ENCODE assay signal across 13 cellular contexts in genomic region chr17:41500131-41500911, GRCh38. TPM values are rescaled to one million over a fixed set of nuclear protein-coding genes. Genes with fewer than 3 reads are reported as not detected.
DNase-seq lines count a peak whose midpoint lies in the region; ATAC-seq, FAIRE-seq and TF ChIP-seq lines count a peak whose summit lies in the region.
"Had no signal": no experiment of that assay in that cellular context is flagged by ENCODE, and none has a peak within 500 bp of the region (broad histone marks: within the 10 kb centered on the region; RNA-seq: fewer than 3 reads in every experiment).

No MANE protein-coding gene starts in this region.

- no peaks in the 10 kb centered on the region for H3K9me2 ChIP-seq in GM23338 (ENCODE audit: insufficient read depth)

- H2AFZ ChIP-seq in GM23338 (peak overlapping the region; percentile 84), endothelial cell of umbilical vein (ENCODE audit: low read depth, low read length) (peak overlapping the region; percentile 66)

- no peaks in the 10 kb centered on the region for H3K36me3 ChIP-seq in GM23338 (ENCODE audit: insufficient read depth)
- H3K36me3 ChIP-seq in endothelial cell of umbilical vein (ENCODE audit: control insufficient read depth in 2 of 2, extremely low read depth in 1 of 2, insufficient read depth in 2 of 2, low read length in 2 of 2), result no peaks in the 10 kb centered on the region
- no peaks in the 10 kb centered on the region for H3K36me3 ChIP-seq in heart right ventricle
- H3K36me3 ChIP-seq: gastrocnemius medialis had no signal

- H3K4me1 ChIP-seq in GM23338 (ENCODE audit: insufficient read depth), result peaks cover 12% of the 10 kb centered on the region
- H3K4me1 ChIP-seq in endothelial cell of umbilical vein (ENCODE audit: control insufficient read depth, extremely low read depth, insufficient read depth, low read length), result peaks cover 18% of the 10 kb centered on the region
- H3K4me1 ChIP-seq in heart right ventricle, result peaks cover 0 to 36% (median 0%) of the 10 kb centered on the region in 9 donors
- H3K4me1 ChIP-seq: gastrocnemius medialis had no signal

- H3K4me3 ChIP-seq in GM23338, result peak overlapping the region; percentile 30; the same call in 1 of the 2 replicates
- H3K4me3 ChIP-seq in endothelial cell of umbilical vein (replicated peaks in 1 of 3; ENCODE audit: insufficient read depth in 1 of 3, low read depth in 1 of 3, low read length in 3 of 3), result no peak overlapping the region
- H3K4me3 ChIP-seq in heart right ventricle, result no peak overlapping the region
- H3K4me3 ChIP-seq: gastrocnemius medialis, testis had no signal

- H3K79me2 ChIP-seq in GM23338 (replicated peaks; ENCODE audit: insufficient read depth) (no peaks in the 10 kb centered on the region), endothelial cell of umbilical vein (ENCODE audit: control insufficient read depth, insufficient read depth, low read length) (no peaks in the 10 kb centered on the region)

- dilution Hi-C loops in endothelial cell of umbilical vein (cut with MboI; ENCODE audit: extremely low pct_ligation_motif_present, low sequenced_read_pairs), result no loop called here

- no peaks in the 10 kb centered on the region for H3K27me3 ChIP-seq in GM23338 (ENCODE audit: insufficient read depth)
- no peaks in the 10 kb centered on the region for H3K27me3 ChIP-seq in endothelial cell of umbilical vein (ENCODE audit: control insufficient read depth in 2 of 2, insufficient read depth in 2 of 2, low read length in 2 of 2)
- peaks cover 0 to 32% (median 16%) of the 10 kb centered on the region in 7 donors for H3K27me3 ChIP-seq in heart right ventricle
- H3K27me3 ChIP-seq: gastrocnemius medialis, testis had no signal

- no peaks in the 10 kb centered on the region; the same call in 2 of the 3 replicates for H3K36me3 Mint-ChIP-seq in GM23338 (ENCODE audit: low read depth)
- H3K36me3 Mint-ChIP-seq in activated T-cell treated with anti-CD3 and anti-CD28 coated beads, Interleukin-2, amount 50 U/mL, for 24 hours (ENCODE audit: low read depth), result no peaks in the 10 kb centered on the region

- no peak for DNase-seq in GM23338 (ENCODE audit: low spot score)
- peak; percentile 92 for DNase-seq in RCC 7860 (ENCODE audit: low spot score)
- DNase-seq in endothelial cell of umbilical vein (ENCODE audit: low read depth, low spot score), result peak; percentile 47
- peak; percentile 29 for DNase-seq in pulmonary artery endothelial cell (ENCODE audit: low read depth, low spot score)
- no peak for DNase-seq in NCI-H1048 (lab: John Stamatoyannopoulos, UW)
- DNase-seq in activated T-cell treated with anti-CD3 and anti-CD28 coated beads, Interleukin-2, amount 50 U/mL, for 24 hours, result no peak
- DNase-seq in heart right ventricle, result no peak
- DNase-seq: activated naive CD4-positive, alpha-beta T cell treated with anti-CD3 and anti-CD28 coated beads, Interleukin-2, amount 50 U/mL, for 16 hours; gastrocnemius medialis; NCI-H2171; T-helper 2 cell; testis had no signal

- ATAC-seq in GM23338 (peak; percentile 57), GM21786 (IDR thresholded peaks at IDR 0.05; ENCODE audit: unreplicated experiment) (no peak), heart right ventricle (no peak)
- ATAC-seq: gastrocnemius medialis had no signal

- no peaks in the 10 kb centered on the region for H3K9me3 Mint-ChIP-seq in GM23338
- H3K9me3 Mint-ChIP-seq in activated T-cell treated with anti-CD3 and anti-CD28 coated beads, Interleukin-2, amount 50 U/mL, for 24 hours, result no peaks in the 10 kb centered on the region

- H3K27ac Mint-ChIP-seq in GM23338, result no peak overlapping the region
- no peak overlapping the region for H3K27ac Mint-ChIP-seq in activated T-cell treated with anti-CD3 and anti-CD28 coated beads, Interleukin-2, amount 50 U/mL, for 24 hours

- intact Hi-C loops in endothelial cell of umbilical vein (cut with micrococcal nuclease), result no loop called here
- intact Hi-C loops in heart right ventricle (cut with DNase I), result no loop called here

- no peak overlapping the region for H3K9ac ChIP-seq in endothelial cell of umbilical vein (replicated peaks; ENCODE audit: extremely low read depth, insufficient read depth, low read length)

- H3K27me3 Mint-ChIP-seq in GM23338 (ENCODE audit: insufficient read depth, low read depth, poor library complexity), result no peaks in the 10 kb centered on the region
- no peaks in the 10 kb centered on the region for H3K27me3 Mint-ChIP-seq in activated T-cell treated with anti-CD3 and anti-CD28 coated beads, Interleukin-2, amount 50 U/mL, for 24 hours

- H3F3A ChIP-seq in GM23338 (replicated peaks; ENCODE audit: low read depth), result no peaks in the 10 kb centered on the region

- H3K9me3 ChIP-seq in endothelial cell of umbilical vein (replicated peaks; ENCODE audit: control insufficient read depth, insufficient read depth, low read length), result no peaks in the 10 kb centered on the region
- no peaks in the 10 kb centered on the region for H3K9me3 ChIP-seq in heart right ventricle
- H3K9me3 ChIP-seq: gastrocnemius medialis, testis had no signal

- TF ChIP-seq CTCF in GM23338 (conservative IDR thresholded peaks at IDR 0.05; ENCODE audit: low read depth in 2 of 2), result no peak
- no peak for TF ChIP-seq CTCF in endothelial cell of umbilical vein (IDR thresholded peaks at IDR 0.05; ENCODE audit: extremely low read depth in 1 of 2, insufficient read depth in 1 of 2, low read depth in 1 of 2, low read length in 2 of 2)
- no peak for TF ChIP-seq CTCF in heart right ventricle (IDR thresholded peaks at IDR 0.05)

- H3K27ac ChIP-seq in GM23338 (ENCODE audit: low read depth), result no peak overlapping the region
- no peak overlapping the region for H3K27ac ChIP-seq in endothelial cell of umbilical vein (ENCODE audit: insufficient read depth, low read depth, low read length)
- peak overlapping the region in 1 of 10 donors; percentile 58 for H3K27ac ChIP-seq in heart right ventricle
- H3K27ac ChIP-seq: gastrocnemius medialis, testis had no signal

- no peaks in the 10 kb centered on the region for H4K20me1 ChIP-seq in GM23338 (replicated peaks; ENCODE audit: insufficient read depth)
- no peaks in the 10 kb centered on the region for H4K20me1 ChIP-seq in endothelial cell of umbilical vein (replicated peaks; ENCODE audit: control insufficient read depth, extremely low read depth, insufficient read depth, low read length)

- no peaks in the 10 kb centered on the region for H3K9me1 ChIP-seq in endothelial cell of umbilical vein (replicated peaks; ENCODE audit: control insufficient read depth, extremely low read depth, insufficient read depth, low read length)

- H3K4me2 ChIP-seq in GM23338 (peak overlapping the region; percentile 62), endothelial cell of umbilical vein (ENCODE audit: insufficient read depth, low read length) (no peak overlapping the region)

- FAIRE-seq in RCC 7860 (lab: Jason Lieb, UNC) (peak; percentile 63), endothelial cell of umbilical vein (lab: Jason Lieb, UNC) (peak; percentile 83)

- 60 to 62% methylated on average over 15 of the region's 15 CpGs for WGBS in heart right ventricle, 2 donors

- no peak overlapping the region; the same call in 2 of the 3 replicates for H3K4me3 Mint-ChIP-seq in GM23338
- H3K4me3 Mint-ChIP-seq in activated T-cell treated with anti-CD3 and anti-CD28 coated beads, Interleukin-2, amount 50 U/mL, for 24 hours, result no peak overlapping the region

- no TSS peak for BruUV-seq in endothelial cell of umbilical vein (replicated peaks; lab: Mats Ljungman, UMichigan)

- POLR2A ChIA-PET in endothelial cell of umbilical vein (lab: Charles Lee), result no interaction called here

- TF ChIP-seq POLR2A in endothelial cell of umbilical vein (IDR thresholded peaks at IDR 0.05; ENCODE audit: low read depth, low read length), result no peak

- CTCF ChIA-PET in endothelial cell of umbilical vein (lab: Charles Lee), result interaction anchor here (0.7 to 22.3 kb wide), 8 partner anchors 13 to 590 kb away, joined by 3 to 350 read pairs (median 4); no protein-coding TSS in a partner anchor

- peaks cover 26% of the 10 kb centered on the region for H3K4me1 Mint-ChIP-seq in GM23338
- H3K4me1 Mint-ChIP-seq in activated T-cell treated with anti-CD3 and anti-CD28 coated beads, Interleukin-2, amount 50 U/mL, for 24 hours (ENCODE audit: low read depth), result peaks cover 6% of the 10 kb centered on the region

RNA-seq across cellular contexts. Expression of gene KRT13, which starts 5.1 kb away (rescaled TPM):
- total RNA-seq in GM23338 (2014; rRNA removed; shearing (Covaris generic)), result not detected in 2 replicates
- not detected in 2 replicates for polyA plus RNA-seq in GM23338 (2016; fragmentation: Nextera tagmentation; extraction: Ambion mirVana)
- not detected in 2 replicates for total RNA-seq in endothelial cell of umbilical vein
- not detected in 2 replicates for polyA plus RNA-seq in endothelial cell of umbilical vein
- polyA plus RNA-seq in endothelial cell of umbilical vein (2011; cell fraction: cytosol; rRNA removed), result not detected in 2 replicates
- not detected in 2 replicates for polyA plus RNA-seq in endothelial cell of umbilical vein (2011; cell fraction: nucleus; rRNA removed)
- not detected in 2 replicates for polyA plus RNA-seq in endothelial cell of umbilical vein (2012)
- not detected in 2 replicates for polyA minus RNA-seq in endothelial cell of umbilical vein
- polyA minus RNA-seq in endothelial cell of umbilical vein (2011; cell fraction: cytosol; rRNA and poly(A)+ RNA removed), result not detected
- polyA minus RNA-seq in endothelial cell of umbilical vein (2011; cell fraction: nucleus; rRNA and poly(A)+ RNA removed), result not detected in 2 replicates
- not detected in 2 replicates for total RNA-seq in pulmonary artery endothelial cell
- total RNA-seq in heart right ventricle, result not detected
- polyA plus RNA-seq in heart right ventricle, result 1 to 10 TPM in 1 of 2 donors, not detected in 1; 6.7 TPM
- total RNA-seq: gastrocnemius medialis had no signal

RNA-seq across cellular contexts. Expression of gene KRT36, which starts 10.6 kb away (rescaled TPM):
- total RNA-seq in GM23338 (2014; rRNA removed; shearing (Covaris generic)), result not detected in 2 replicates
- not detected in 2 replicates for polyA plus RNA-seq in GM23338 (2016; fragmentation: Nextera tagmentation; extraction: Ambion mirVana)
- not detected in 2 replicates for total RNA-seq in endothelial cell of umbilical vein
- 0.04 and 0.11 TPM in 2 replicates for polyA plus RNA-seq in endothelial cell of umbilical vein
- polyA plus RNA-seq in endothelial cell of umbilical vein (2011; cell fraction: cytosol; rRNA removed), result 0.04 TPM in 1 of 2 replicates, not detected in the other
- 0.09 TPM in 1 of 2 replicates, not detected in the other for polyA plus RNA-seq in endothelial cell of umbilical vein (2011; cell fraction: nucleus; rRNA removed)
- not detected in 2 replicates for polyA plus RNA-seq in endothelial cell of umbilical vein (2012)
- 0.17 TPM in 1 of 2 replicates, not detected in the other for polyA minus RNA-seq in endothelial cell of umbilical vein
- polyA minus RNA-seq in endothelial cell of umbilical vein (2011; cell fraction: cytosol; rRNA and poly(A)+ RNA removed), result not detected
- not detected in 2 replicates for polyA minus RNA-seq in endothelial cell of umbilical vein (2011; cell fraction: nucleus; rRNA and poly(A)+ RNA removed)
- total RNA-seq in pulmonary artery endothelial cell, result not detected in 2 replicates
- total RNA-seq in heart right ventricle, result not detected
- polyA plus RNA-seq in heart right ventricle, result not detected
- total RNA-seq: gastrocnemius medialis had no signal

RNA-seq across cellular contexts. Expression of gene KRT15, which starts 18.4 kb away (rescaled TPM):
- 0.03 and 1.2 TPM in 2 replicates for total RNA-seq in GM23338 (2014; rRNA removed; shearing (Covaris generic))
- polyA plus RNA-seq in GM23338 (2016; fragmentation: Nextera tagmentation; extraction: Ambion mirVana), result not detected in 2 replicates
- total RNA-seq in endothelial cell of umbilical vein, result 2.8 TPM in 2 replicates
- polyA plus RNA-seq in endothelial cell of umbilical vein, result 0.68 and 0.83 TPM in 2 replicates
- polyA plus RNA-seq in endothelial cell of umbilical vein (2011; cell fraction: cytosol; rRNA removed), result 1.7 and 2.4 TPM in 2 replicates
- 2.2 and 3.1 TPM in 2 replicates for polyA plus RNA-seq in endothelial cell of umbilical vein (2011; cell fraction: nucleus; rRNA removed)
- 3.1 and 10.7 TPM in 2 replicates for polyA plus RNA-seq in endothelial cell of umbilical vein (2012)
- polyA minus RNA-seq in endothelial cell of umbilical vein, result 0.76 and 1.6 TPM in 2 replicates
- 2.3 TPM for polyA minus RNA-seq in endothelial cell of umbilical vein (2011; cell fraction: cytosol; rRNA and poly(A)+ RNA removed)
- 0.29 and 0.43 TPM in 2 replicates for polyA minus RNA-seq in endothelial cell of umbilical vein (2011; cell fraction: nucleus; rRNA and poly(A)+ RNA removed)
- total RNA-seq in pulmonary artery endothelial cell, result 1.6 and 3.4 TPM in 2 replicates
- total RNA-seq in heart right ventricle, result under 1 TPM in 1 of 10 donors, not detected in 9; 0.07 TPM
- under 1 TPM in 1 of 2 donors, not detected in 1; 0.22 TPM for polyA plus RNA-seq in heart right ventricle
- total RNA-seq: gastrocnemius medialis had no signal

RNA-seq across cellular contexts. Expression of gene KRT35, which starts 19.4 kb away (rescaled TPM):
- not detected in 2 replicates for total RNA-seq in GM23338 (2014; rRNA removed; shearing (Covaris generic))
- polyA plus RNA-seq in GM23338 (2016; fragmentation: Nextera tagmentation; extraction: Ambion mirVana) (not detected in 2 replicates), endothelial cell of umbilical vein (0.08 TPM in 1 of 2 replicates, not detected in the other), heart right ventricle (not detected)
- total RNA-seq in endothelial cell of umbilical vein (not detected in 2 replicates), pulmonary artery endothelial cell (not detected in 2 replicates), heart right ventricle (not detected)
- not detected in 2 replicates for polyA plus RNA-seq in endothelial cell of umbilical vein (2011; cell fraction: cytosol; rRNA removed)
- 0.08 TPM in 1 of 2 replicates, not detected in the other for polyA plus RNA-seq in endothelial cell of umbilical vein (2011; cell fraction: nucleus; rRNA removed)
- not detected in 2 replicates for polyA plus RNA-seq in endothelial cell of umbilical vein (2012)
- not detected in 2 replicates for polyA minus RNA-seq in endothelial cell of umbilical vein
- not detected for polyA minus RNA-seq in endothelial cell of umbilical vein (2011; cell fraction: cytosol; rRNA and poly(A)+ RNA removed)
- polyA minus RNA-seq in endothelial cell of umbilical vein (2011; cell fraction: nucleus; rRNA and poly(A)+ RNA removed), result not detected in 2 replicates
- total RNA-seq: gastrocnemius medialis, testis had no signal

RNA-seq across cellular contexts. Expression of gene KRT19, which starts 27.8 kb away (rescaled TPM):
- total RNA-seq in GM23338 (2014; rRNA removed; shearing (Covaris generic)), result 109 and 134 TPM in 2 replicates
- polyA plus RNA-seq in GM23338 (2016; fragmentation: Nextera tagmentation; extraction: Ambion mirVana), result 105 and 112 TPM in 2 replicates
- 14.9 and 23.3 TPM in 2 replicates for total RNA-seq in endothelial cell of umbilical vein
- 12.9 and 20.1 TPM in 2 replicates for polyA plus RNA-seq in endothelial cell of umbilical vein
- 17.1 and 19.9 TPM in 2 replicates for polyA plus RNA-seq in endothelial cell of umbilical vein (2011; cell fraction: cytosol; rRNA removed)
- 9.5 and 9.8 TPM in 2 replicates for polyA plus RNA-seq in endothelial cell of umbilical vein (2011; cell fraction: nucleus; rRNA removed)
- polyA plus RNA-seq in endothelial cell of umbilical vein (2012), result 19.1 and 37.7 TPM in 2 replicates
- polyA minus RNA-seq in endothelial cell of umbilical vein, result 8.2 and 10.9 TPM in 2 replicates
- polyA minus RNA-seq in endothelial cell of umbilical vein (2011; cell fraction: cytosol; rRNA and poly(A)+ RNA removed), result 92.4 TPM
- polyA minus RNA-seq in endothelial cell of umbilical vein (2011; cell fraction: nucleus; rRNA and poly(A)+ RNA removed), result 1.8 and 2.8 TPM in 2 replicates
- 63.6 and 81.6 TPM in 2 replicates for total RNA-seq in pulmonary artery endothelial cell
- 1 to 10 TPM in 3 of 10 donors, under 1 TPM in 7; 0.37 to 5.7 (median 0.77) TPM for total RNA-seq in heart right ventricle
- polyA plus RNA-seq in heart right ventricle, result 1 to 10 TPM; 1.2 to 1.7 TPM

Comparison
In these comparisons a context has a peak if more than half of its experiments do, and no peak if none do; other contexts are left out.
1. DNase-seq: peak in RCC 7860 (single experiment), endothelial cell of umbilical vein (single experiment) and pulmonary artery endothelial cell (single experiment); none in GM23338 (single experiment), NCI-H1048 (single experiment), activated T-cell treated with anti-CD3 and anti-CD28 coated beads, Interleukin-2, amount 50 U/mL, for 24 hours (single experiment) and heart right ventricle (0 of 2).